Comparison of ENCODE assay signal across 1 cellular context in genomic region chr6:131914967-131915751, GRCh38.
A peak's percentile ranks its signal among the peaks of the same experiment; 100 is the strongest.
TF ChIP-seq lines count a peak whose summit lies in the region.

No MANE protein-coding gene starts in this region.

TF ChIP-seq in HepG2, 621 proteins besides CTCF, POLR2A, EP300 and RAD21 (continued from another document and continues in another):
- 0 out of 2 replicates have a peak, but pooled peaks have one; percentile 50 for TF ChIP-seq ZGPAT (CRISPR knock-in tag; IDR thresholded peaks at IDR 0.05)
- TF ChIP-seq NR2C2 (CRISPR knock-in tag; IDR thresholded peaks at IDR 0.05; ENCODE audit: borderline replicate concordance) = peak; percentile 43; the same call in 1 of the 2 replicates
- TF ChIP-seq KLF15 (CRISPR knock-in tag; IDR thresholded peaks at IDR 0.05; ENCODE audit: borderline replicate concordance) = no peak
- no peak for TF ChIP-seq ZNF552 (CRISPR knock-in tag; IDR thresholded peaks at IDR 0.05; ENCODE audit: borderline replicate concordance)
- peak; percentile 33; the same call in 1 of the 2 replicates for TF ChIP-seq RFXAP (CRISPR knock-in tag; IDR thresholded peaks at IDR 0.05; ENCODE audit: borderline replicate concordance)
- TF ChIP-seq, protein P1, sequence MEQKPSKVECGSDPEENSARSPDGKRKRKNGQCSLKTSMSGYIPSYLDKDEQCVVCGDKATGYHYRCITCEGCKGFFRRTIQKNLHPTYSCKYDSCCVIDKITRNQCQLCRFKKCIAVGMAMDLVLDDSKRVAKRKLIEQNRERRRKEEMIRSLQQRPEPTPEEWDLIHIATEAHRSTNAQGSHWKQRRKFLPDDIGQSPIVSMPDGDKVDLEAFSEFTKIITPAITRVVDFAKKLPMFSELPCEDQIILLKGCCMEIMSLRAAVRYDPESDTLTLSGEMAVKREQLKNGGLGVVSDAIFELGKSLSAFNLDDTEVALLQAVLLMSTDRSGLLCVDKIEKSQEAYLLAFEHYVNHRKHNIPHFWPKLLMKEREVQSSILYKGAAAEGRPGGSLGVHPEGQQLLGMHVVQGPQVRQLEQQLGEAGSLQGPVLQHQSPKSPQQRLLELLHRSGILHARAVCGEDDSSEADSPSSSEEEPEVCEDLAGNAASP (CRISPR knock-in tag; IDR thresholded peaks at IDR 0.05; ENCODE audit: borderline replicate concordance) = 0 out of 2 replicates have a peak, but pooled peaks have one; percentile 28
- TF ChIP-seq, protein P2, sequence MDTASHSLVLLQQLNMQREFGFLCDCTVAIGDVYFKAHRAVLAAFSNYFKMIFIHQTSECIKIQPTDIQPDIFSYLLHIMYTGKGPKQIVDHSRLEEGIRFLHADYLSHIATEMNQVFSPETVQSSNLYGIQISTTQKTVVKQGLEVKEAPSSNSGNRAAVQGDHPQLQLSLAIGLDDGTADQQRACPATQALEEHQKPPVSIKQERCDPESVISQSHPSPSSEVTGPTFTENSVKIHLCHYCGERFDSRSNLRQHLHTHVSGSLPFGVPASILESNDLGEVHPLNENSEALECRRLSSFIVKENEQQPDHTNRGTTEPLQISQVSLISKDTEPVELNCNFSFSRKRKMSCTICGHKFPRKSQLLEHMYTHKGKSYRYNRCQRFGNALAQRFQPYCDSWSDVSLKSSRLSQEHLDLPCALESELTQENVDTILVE (CRISPR knock-in tag; IDR thresholded peaks at IDR 0.05) = peak; percentile 53; the same call in 1 of the 2 replicates
- no peak for TF ChIP-seq SOX13 (IDR thresholded peaks at IDR 0.05)
- no peak for TF ChIP-seq SOX13 (CRISPR knock-in tag; conservative IDR thresholded peaks at IDR 0.05 in 1 of 2, IDR thresholded peaks at IDR 0.05 in 1 of 2)
- 0 out of 2 replicates have a peak, but pooled peaks have one; percentile 5 for TF ChIP-seq KLF12 (CRISPR knock-in tag; IDR thresholded peaks at IDR 0.05; ENCODE audit: borderline replicate concordance)
- TF ChIP-seq, protein P3, sequence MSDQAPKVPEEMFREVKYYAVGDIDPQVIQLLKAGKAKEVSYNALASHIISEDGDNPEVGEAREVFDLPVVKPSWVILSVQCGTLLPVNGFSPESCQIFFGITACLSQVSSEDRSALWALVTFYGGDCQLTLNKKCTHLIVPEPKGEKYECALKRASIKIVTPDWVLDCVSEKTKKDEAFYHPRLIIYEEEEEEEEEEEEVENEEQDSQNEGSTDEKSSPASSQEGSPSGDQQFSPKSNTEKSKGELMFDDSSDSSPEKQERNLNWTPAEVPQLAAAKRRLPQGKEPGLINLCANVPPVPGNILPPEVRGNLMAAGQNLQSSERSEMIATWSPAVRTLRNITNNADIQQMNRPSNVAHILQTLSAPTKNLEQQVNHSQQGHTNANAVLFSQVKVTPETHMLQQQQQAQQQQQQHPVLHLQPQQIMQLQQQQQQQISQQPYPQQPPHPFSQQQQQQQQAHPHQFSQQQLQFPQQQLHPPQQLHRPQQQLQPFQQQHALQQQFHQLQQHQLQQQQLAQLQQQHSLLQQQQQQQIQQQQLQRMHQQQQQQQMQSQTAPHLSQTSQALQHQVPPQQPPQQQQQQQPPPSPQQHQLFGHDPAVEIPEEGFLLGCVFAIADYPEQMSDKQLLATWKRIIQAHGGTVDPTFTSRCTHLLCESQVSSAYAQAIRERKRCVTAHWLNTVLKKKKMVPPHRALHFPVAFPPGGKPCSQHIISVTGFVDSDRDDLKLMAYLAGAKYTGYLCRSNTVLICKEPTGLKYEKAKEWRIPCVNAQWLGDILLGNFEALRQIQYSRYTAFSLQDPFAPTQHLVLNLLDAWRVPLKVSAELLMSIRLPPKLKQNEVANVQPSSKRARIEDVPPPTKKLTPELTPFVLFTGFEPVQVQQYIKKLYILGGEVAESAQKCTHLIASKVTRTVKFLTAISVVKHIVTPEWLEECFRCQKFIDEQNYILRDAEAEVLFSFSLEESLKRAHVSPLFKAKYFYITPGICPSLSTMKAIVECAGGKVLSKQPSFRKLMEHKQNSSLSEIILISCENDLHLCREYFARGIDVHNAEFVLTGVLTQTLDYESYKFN (CRISPR knock-in tag; conservative IDR thresholded peaks at IDR 0.05) = 0 out of 2 replicates have a peak, but pooled peaks have one; percentile 25
- TF ChIP-seq ZNF816 (CRISPR knock-in tag; IDR thresholded peaks at IDR 0.05; ENCODE audit: borderline replicate concordance) = no peak
- 0 out of 2 replicates have a peak, but pooled peaks have one; percentile 34 for TF ChIP-seq HOMEZ (CRISPR knock-in tag; IDR thresholded peaks at IDR 0.05; ENCODE audit: low read depth)
- TF ChIP-seq ZNF501 (CRISPR knock-in tag; IDR thresholded peaks at IDR 0.05) = 0 out of 2 replicates have a peak, but pooled peaks have one; percentile 24
- TF ChIP-seq KMT2A (CRISPR knock-in tag; IDR thresholded peaks at IDR 0.05) = no peak
- no peak for TF ChIP-seq MXD4 (CRISPR knock-in tag; IDR thresholded peaks at IDR 0.05)
- 0 out of 2 replicates have a peak, but pooled peaks have one; percentile 47 for TF ChIP-seq ZNF547 (CRISPR knock-in tag; IDR thresholded peaks at IDR 0.05)
- no peak for TF ChIP-seq ZNF766 (CRISPR knock-in tag; IDR thresholded peaks at IDR 0.05; ENCODE audit: borderline replicate concordance)
- TF ChIP-seq ZMYM2 (CRISPR knock-in tag; IDR thresholded peaks at IDR 0.05) = no peak
- TF ChIP-seq BHLHE40 (IDR thresholded peaks at IDR 0.05; ENCODE audit: low read length) = peak; percentile 43; the same call in 1 of the 2 replicates
- TF ChIP-seq ZNF652 (CRISPR knock-in tag; IDR thresholded peaks at IDR 0.05; ENCODE audit: borderline replicate concordance, low read depth) = peak; percentile 83
- no peak for TF ChIP-seq ZNF770 (CRISPR knock-in tag; IDR thresholded peaks at IDR 0.05)
- TF ChIP-seq, protein P4, sequence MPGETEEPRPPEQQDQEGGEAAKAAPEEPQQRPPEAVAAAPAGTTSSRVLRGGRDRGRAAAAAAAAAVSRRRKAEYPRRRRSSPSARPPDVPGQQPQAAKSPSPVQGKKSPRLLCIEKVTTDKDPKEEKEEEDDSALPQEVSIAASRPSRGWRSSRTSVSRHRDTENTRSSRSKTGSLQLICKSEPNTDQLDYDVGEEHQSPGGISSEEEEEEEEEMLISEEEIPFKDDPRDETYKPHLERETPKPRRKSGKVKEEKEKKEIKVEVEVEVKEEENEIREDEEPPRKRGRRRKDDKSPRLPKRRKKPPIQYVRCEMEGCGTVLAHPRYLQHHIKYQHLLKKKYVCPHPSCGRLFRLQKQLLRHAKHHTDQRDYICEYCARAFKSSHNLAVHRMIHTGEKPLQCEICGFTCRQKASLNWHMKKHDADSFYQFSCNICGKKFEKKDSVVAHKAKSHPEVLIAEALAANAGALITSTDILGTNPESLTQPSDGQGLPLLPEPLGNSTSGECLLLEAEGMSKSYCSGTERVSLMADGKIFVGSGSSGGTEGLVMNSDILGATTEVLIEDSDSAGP (CRISPR knock-in tag; IDR thresholded peaks at IDR 0.05; ENCODE audit: borderline replicate concordance) = no peak
- TF ChIP-seq PCBP1 (IDR thresholded peaks at IDR 0.05; ENCODE audit: borderline replicate concordance, low read depth, low read length) = no peak
- 0 out of 2 replicates have a peak, but pooled peaks have one; percentile 41 for TF ChIP-seq KLF6 (CRISPR knock-in tag; IDR thresholded peaks at IDR 0.05)
- no peak for TF ChIP-seq SYNCRIP (IDR thresholded peaks at IDR 0.05; ENCODE audit: insufficient read depth, low read depth, low read length)
- TF ChIP-seq NFATC3 (CRISPR knock-in tag; IDR thresholded peaks at IDR 0.05) = 0 out of 2 replicates have a peak, but pooled peaks have one; percentile 64
- 0 out of 2 replicates have a peak, but pooled peaks have one; percentile 60 for TF ChIP-seq ZNF136 (CRISPR knock-in tag; IDR thresholded peaks at IDR 0.05; ENCODE audit: low read depth)
- TF ChIP-seq ZSCAN9 (CRISPR knock-in tag; IDR thresholded peaks at IDR 0.05; ENCODE audit: borderline replicate concordance) = 0 out of 2 replicates have a peak, but pooled peaks have one; percentile 37
- peak; percentile 46 to 47; a peak in 3 of 4 replicates for TF ChIP-seq HMGXB4 (CRISPR knock-in tag; IDR thresholded peaks at IDR 0.05; ENCODE audit: borderline replicate concordance in 1 of 2, low read depth in 1 of 2)
